ENCODE assay signal across 1 cellular context in genomic region chr7:151013356-151013727, GRCh38.
TF ChIP-seq lines count a peak whose summit lies in the region.

No MANE protein-coding gene starts in this region.

TF ChIP-seq in H1, 55 proteins besides CTCF, POLR2A, EP300 and RAD21:
- TF ChIP-seq TBP (IDR thresholded peaks at IDR 0.05; ENCODE audit: low read depth, low read length) (no peak), RBBP5 (IDR thresholded peaks at IDR 0.05; ENCODE audit: borderline replicate concordance, low read depth, low read length) (no peak), MAFK (IDR thresholded peaks at IDR 0.05; ENCODE audit: low read depth, low read length) (no peak), SIN3A (conservative IDR thresholded peaks at IDR 0.05 in 1 of 2, IDR thresholded peaks at IDR 0.05 in 1 of 2; ENCODE audit: low read depth in 1 of 2, low read length in 2 of 2) (no peak), KDM1A (IDR thresholded peaks at IDR 0.05; ENCODE audit: borderline replicate concordance, low read length) (no peak), KDM4A (IDR thresholded peaks at IDR 0.05; ENCODE audit: low read depth, low read length, severe bottlenecking) (no peak), JUN (IDR thresholded peaks at IDR 0.05; ENCODE audit: low read depth, low read length) (no peak), RFX5 (IDR thresholded peaks at IDR 0.05; ENCODE audit: borderline replicate concordance, low read depth, low read length) (no peak), PHF8 (conservative IDR thresholded peaks at IDR 0.05; ENCODE audit: low read depth, low read length) (no peak), TAF7 (optimal IDR thresholded peaks at IDR 0.05; ENCODE audit: borderline replicate concordance, low read depth, low read length) (no peak), SP2 (IDR thresholded peaks at IDR 0.05; ENCODE audit: low read length) (no peak), HDAC2 (IDR thresholded peaks at IDR 0.05; ENCODE audit: borderline replicate concordance in 1 of 2, low read depth in 2 of 2, low read length in 2 of 2) (no peak), SAP30 (IDR thresholded peaks at IDR 0.05; ENCODE audit: insufficient read depth, insufficient replicate concordance, low read length) (no peak), USF2 (IDR thresholded peaks at IDR 0.05; ENCODE audit: low read length) (no peak)
